In genomic region chr18:47997338-47997780, GRCh38 we compare ENCODE assay signal across 9 cellular contexts.
A peak's percentile ranks its signal among the peaks of the same experiment; 100 is the strongest.
DNase-seq lines count a peak whose midpoint lies in the region; ATAC-seq, FAIRE-seq and TF ChIP-seq lines count a peak whose summit lies in the region.
"Had no signal": no experiment of that assay in that cellular context is flagged by ENCODE, and none has a peak within 500 bp of the region (broad histone marks: within the 10 kb centered on the region; RNA-seq: fewer than 3 reads in every experiment).

No MANE protein-coding gene starts in this region.

- H3K27ac ChIP-seq in GM12878 (ENCODE audit: control insufficient read depth, insufficient read depth) = no peak overlapping the region
- H3K27ac ChIP-seq in uterus = no peak overlapping the region

- peaks cover 6% of the 10 kb centered on the region for H3K9me3 Mint-ChIP-seq in progenitor cell of endocrine pancreas (ENCODE audit: low read depth)

- H2AFZ ChIP-seq in GM12878 (ENCODE audit: control insufficient read depth, low read depth, low read length) = no peak overlapping the region

- no peak for DNase-seq in GM10248 (ENCODE audit: extremely low spot score)
- peak; percentile 17 to 40 for DNase-seq in NCI-H1930 (lab: John Stamatoyannopoulos, UW)
- DNase-seq in GM12878 (ENCODE audit: low read depth, low spot score) = no peak
- no peak for DNase-seq in progenitor cell of endocrine pancreas (ENCODE audit: low spot score, unreplicated experiment)
- DNase-seq in NOMO-1 (lab: John Stamatoyannopoulos, UW; ENCODE audit: unreplicated experiment in 2 of 2) = no peak
- DNase-seq in uterus = no peak
- no peak for DNase-seq in HuH-7.5 (ENCODE audit: low spot score)

- no peaks in the 10 kb centered on the region for H3K4me1 Mint-ChIP-seq in progenitor cell of endocrine pancreas (ENCODE audit: low read depth)

- 0 out of 2 replicates have a peak, but pooled peaks have one; percentile 23 for TF ChIP-seq RAD21 in GM12878 (IDR thresholded peaks at IDR 0.05; ENCODE audit: insufficient read depth, low read depth, low read length)

- H3K79me2 ChIP-seq in GM12878 (ENCODE audit: control insufficient read depth, insufficient read depth, low read length) = no peaks in the 10 kb centered on the region

- TF ChIP-seq POLR2A in GM12878 (IDR thresholded peaks at IDR 0.05; ENCODE audit: low read depth, low read length) = no peak
- TF ChIP-seq POLR2A in uterus (IDR thresholded peaks at IDR 0.05) = no peak

- H3K9me3 ChIP-seq in GM12878 (replicated peaks; ENCODE audit: control insufficient read depth, insufficient read depth, low read length) (peaks cover 4% of the 10 kb centered on the region; the same call in 1 of the 3 replicates), uterus (no peaks in the 10 kb centered on the region)

- H3K4me2 ChIP-seq in GM12878 (ENCODE audit: control insufficient read depth, insufficient read depth) = no peak overlapping the region

- no peaks in the 10 kb centered on the region for H3K27me3 Mint-ChIP-seq in progenitor cell of endocrine pancreas

- TF ChIP-seq EP300 in GM12878 (IDR thresholded peaks at IDR 0.05; ENCODE audit: borderline replicate concordance in 1 of 2, control insufficient read depth in 1 of 2, low read depth in 2 of 2, low read length in 2 of 2) = no peak

- no peak overlapping the region for H3K27ac Mint-ChIP-seq in progenitor cell of endocrine pancreas

- no peak; the same call in 2 of the 3 replicates for ATAC-seq in GM12878
- ATAC-seq in HG03139 (IDR thresholded peaks at IDR 0.05; ENCODE audit: unreplicated experiment) = no peak

- CTCF ChIA-PET in GM10248 (lab: Yijun Ruan, JAX) = interaction anchor here (0.8 to 3.3 kb wide), 11 partner anchors 9 to 455 kb away, joined by 3 to 24 read pairs (median 5); no protein-coding TSS in a partner anchor
- CTCF ChIA-PET in GM12878 (lab: Yijun Ruan, JAX) = interaction anchor here (0.9 to 2.1 kb wide), 6 partner anchors 10 to 225 kb away, joined by 3 to 14 read pairs (median 4); no protein-coding TSS in a partner anchor

- POLR2A ChIA-PET in GM10248 (lab: Yijun Ruan, JAX) (no interaction called here), GM12878 (lab: Charles Lee) (no interaction called here)

- H3K4me3 ChIP-seq in GM12878 (no peak overlapping the region), uterus (no peak overlapping the region)

- in situ Hi-C loops in GM12878 (cut with MboI) = no loop called here

- H3K4me1 ChIP-seq in GM12878 (ENCODE audit: control insufficient read depth, insufficient read depth, low read length) (no peaks in the 10 kb centered on the region), uterus (no peaks in the 10 kb centered on the region)

- H3K9ac ChIP-seq in GM12878 (ENCODE audit: control insufficient read depth, insufficient read depth, low read length) = no peak overlapping the region

- H3K36me3 Mint-ChIP-seq in progenitor cell of endocrine pancreas (ENCODE audit: insufficient read depth) = no peaks in the 10 kb centered on the region

- no TSS peak for BruUV-seq in GM12878 (replicated peaks; lab: Mats Ljungman, UMichigan)

- SMC1A ChIA-PET in GM12878 (lab: Charles Lee; ENCODE audit: uncharacterized antibody, unreplicated experiment) = interaction anchor here (0.7 to 2.3 kb wide), 6 partner anchors 9 to 225 kb away, joined by 3 to 14 read pairs (median 4); no protein-coding TSS in a partner anchor

- H3K4me3 Mint-ChIP-seq in progenitor cell of endocrine pancreas (ENCODE audit: low read depth) = no peak overlapping the region

- no peak for FAIRE-seq in GM12878 (lab: Jason Lieb, UNC)
- FAIRE-seq: endometrium had no signal

- H3K36me3 ChIP-seq in GM12878 (ENCODE audit: control insufficient read depth in 2 of 2, insufficient read depth in 2 of 2, low read length in 1 of 2) (no peaks in the 10 kb centered on the region), uterus (no peaks in the 10 kb centered on the region)

- 44% methylated on average over 5 of the region's 5 CpGs for WGBS in GM12878 (ENCODE audit: insufficient coverage, insufficient replicate concordance, low lambda C conversion rate, missing lambda C conversion rate)

- no peaks in the 10 kb centered on the region for H4K20me1 ChIP-seq in GM12878 (ENCODE audit: control insufficient read depth, insufficient read depth)

- TF ChIP-seq CTCF in GM10248 (IDR thresholded peaks at IDR 0.05; ENCODE audit: control extremely low read depth, extremely low read depth, low read depth, missing control alignments) (peak; percentile 13), GM12878 (IDR thresholded peaks at IDR 0.05 in 2 of 3, conservative IDR thresholded peaks at IDR 0.05 in 1 of 3; ENCODE audit: control insufficient read depth in 2 of 3, extremely low read depth in 1 of 3, insufficient read depth in 1 of 3, low read depth in 3 of 3, low read length in 3 of 3) (peak; percentile 27 to 49 (median 35); a peak in 5 of 6 replicates), progenitor cell of endocrine pancreas (IDR thresholded peaks at IDR 0.05; ENCODE audit: unreplicated experiment) (peak; percentile 57), uterus (IDR thresholded peaks at IDR 0.05) (no peak)

- H3K27me3 ChIP-seq in GM12878 (replicated peaks in 1 of 2; ENCODE audit: control insufficient read depth in 2 of 2, insufficient read depth in 2 of 2, low read length in 1 of 2) (no peaks in the 10 kb centered on the region), uterus (no peaks in the 10 kb centered on the region)

- RAD21 ChIA-PET in GM12878 (lab: Charles Lee; ENCODE audit: unreplicated experiment) = interaction anchor here (1.0 to 1.2 kb wide), 4 partner anchors 62 to 227 kb away, joined by 3 to 5 read pairs (median 4); no protein-coding TSS in a partner anchor

- intact Hi-C loops in GM12878 (cut with micrococcal nuclease; ENCODE audit: unreplicated experiment) = no loop called here
- intact Hi-C loops in uterus (cut with DNase I; ENCODE audit: low total_unique reads) = no loop called here

TF ChIP-seq in GM12878, 131 proteins besides CTCF, POLR2A, EP300 and RAD21:
- TF ChIP-seq DPF2 (IDR thresholded peaks at IDR 0.05) (no peak), BCL11A (IDR thresholded peaks at IDR 0.05; ENCODE audit: low read depth, low read length) (no peak), CBX5 (IDR thresholded peaks at IDR 0.05; ENCODE audit: low read depth) (peak; percentile 69; the same call in 1 of the 2 replicates), NR2F1 (conservative IDR thresholded peaks at IDR 0.05) (no peak), ZZZ3 (IDR thresholded peaks at IDR 0.05; ENCODE audit: control insufficient read depth, insufficient read length, low read depth) (no peak), NR2C2 (IDR thresholded peaks at IDR 0.05; ENCODE audit: borderline replicate concordance, control insufficient read depth, insufficient read length, low read depth) (no peak), MAX (IDR thresholded peaks at IDR 0.05; ENCODE audit: low read depth, low read length) (no peak), ESRRA (IDR thresholded peaks at IDR 0.05; ENCODE audit: low read length) (no peak), ZNF24 (IDR thresholded peaks at IDR 0.05) (no peak), WRNIP1 (IDR thresholded peaks at IDR 0.05; ENCODE audit: borderline replicate concordance, low read depth, low read length) (no peak), CHD2 (IDR thresholded peaks at IDR 0.05; ENCODE audit: borderline replicate concordance, low read depth, low read length) (no peak), SMC3 (IDR thresholded peaks at IDR 0.05; ENCODE audit: borderline replicate concordance, low read length) (peak; percentile 16; the same call in 1 of the 2 replicates), PAX5 (IDR thresholded peaks at IDR 0.05; ENCODE audit: borderline replicate concordance, low read depth, low read length) (no peak), TCF3 (IDR thresholded peaks at IDR 0.05; ENCODE audit: borderline replicate concordance, insufficient read depth, low read depth, low read length) (no peak)
- TF ChIP-seq, protein P1, sequence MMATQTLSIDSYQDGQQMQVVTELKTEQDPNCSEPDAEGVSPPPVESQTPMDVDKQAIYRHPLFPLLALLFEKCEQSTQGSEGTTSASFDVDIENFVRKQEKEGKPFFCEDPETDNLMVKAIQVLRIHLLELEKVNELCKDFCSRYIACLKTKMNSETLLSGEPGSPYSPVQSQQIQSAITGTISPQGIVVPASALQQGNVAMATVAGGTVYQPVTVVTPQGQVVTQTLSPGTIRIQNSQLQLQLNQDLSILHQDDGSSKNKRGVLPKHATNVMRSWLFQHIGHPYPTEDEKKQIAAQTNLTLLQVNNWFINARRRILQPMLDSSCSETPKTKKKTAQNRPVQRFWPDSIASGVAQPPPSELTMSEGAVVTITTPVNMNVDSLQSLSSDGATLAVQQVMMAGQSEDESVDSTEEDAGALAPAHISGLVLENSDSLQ (IDR thresholded peaks at IDR 0.05) = no peak
- TF ChIP-seq, protein P2, sequence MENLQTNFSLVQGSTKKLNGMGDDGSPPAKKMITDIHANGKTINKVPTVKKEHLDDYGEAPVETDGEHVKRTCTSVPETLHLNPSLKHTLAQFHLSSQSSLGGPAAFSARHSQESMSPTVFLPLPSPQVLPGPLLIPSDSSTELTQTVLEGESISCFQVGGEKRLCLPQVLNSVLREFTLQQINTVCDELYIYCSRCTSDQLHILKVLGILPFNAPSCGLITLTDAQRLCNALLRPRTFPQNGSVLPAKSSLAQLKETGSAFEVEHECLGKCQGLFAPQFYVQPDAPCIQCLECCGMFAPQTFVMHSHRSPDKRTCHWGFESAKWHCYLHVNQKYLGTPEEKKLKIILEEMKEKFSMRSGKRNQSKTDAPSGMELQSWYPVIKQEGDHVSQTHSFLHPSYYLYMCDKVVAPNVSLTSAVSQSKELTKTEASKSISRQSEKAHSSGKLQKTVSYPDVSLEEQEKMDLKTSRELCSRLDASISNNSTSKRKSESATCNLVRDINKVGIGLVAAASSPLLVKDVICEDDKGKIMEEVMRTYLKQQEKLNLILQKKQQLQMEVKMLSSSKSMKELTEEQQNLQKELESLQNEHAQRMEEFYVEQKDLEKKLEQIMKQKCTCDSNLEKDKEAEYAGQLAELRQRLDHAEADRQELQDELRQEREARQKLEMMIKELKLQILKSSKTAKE (IDR thresholded peaks at IDR 0.05; ENCODE audit: low read depth, poor library complexity, severe bottlenecking) = no peak

Comparison
In these comparisons a context has a peak if more than half of its experiments do, and no peak if none do; other contexts are left out.
1. DNase-seq: peak in NCI-H1930 (2 of 2); none in GM10248 (single experiment), GM12878 (single experiment), progenitor cell of endocrine pancreas (single experiment), NOMO-1 (0 of 2), uterus (0 of 2) and HuH-7.5 (single experiment).
2. CTCF ChIP-seq: peak in GM10248 (single experiment), GM12878 (3 of 3) and progenitor cell of endocrine pancreas (single experiment); none in uterus (0 of 4).